Comparison of ENCODE assay signal across 1 cellular context in the genomic region with DNA sequence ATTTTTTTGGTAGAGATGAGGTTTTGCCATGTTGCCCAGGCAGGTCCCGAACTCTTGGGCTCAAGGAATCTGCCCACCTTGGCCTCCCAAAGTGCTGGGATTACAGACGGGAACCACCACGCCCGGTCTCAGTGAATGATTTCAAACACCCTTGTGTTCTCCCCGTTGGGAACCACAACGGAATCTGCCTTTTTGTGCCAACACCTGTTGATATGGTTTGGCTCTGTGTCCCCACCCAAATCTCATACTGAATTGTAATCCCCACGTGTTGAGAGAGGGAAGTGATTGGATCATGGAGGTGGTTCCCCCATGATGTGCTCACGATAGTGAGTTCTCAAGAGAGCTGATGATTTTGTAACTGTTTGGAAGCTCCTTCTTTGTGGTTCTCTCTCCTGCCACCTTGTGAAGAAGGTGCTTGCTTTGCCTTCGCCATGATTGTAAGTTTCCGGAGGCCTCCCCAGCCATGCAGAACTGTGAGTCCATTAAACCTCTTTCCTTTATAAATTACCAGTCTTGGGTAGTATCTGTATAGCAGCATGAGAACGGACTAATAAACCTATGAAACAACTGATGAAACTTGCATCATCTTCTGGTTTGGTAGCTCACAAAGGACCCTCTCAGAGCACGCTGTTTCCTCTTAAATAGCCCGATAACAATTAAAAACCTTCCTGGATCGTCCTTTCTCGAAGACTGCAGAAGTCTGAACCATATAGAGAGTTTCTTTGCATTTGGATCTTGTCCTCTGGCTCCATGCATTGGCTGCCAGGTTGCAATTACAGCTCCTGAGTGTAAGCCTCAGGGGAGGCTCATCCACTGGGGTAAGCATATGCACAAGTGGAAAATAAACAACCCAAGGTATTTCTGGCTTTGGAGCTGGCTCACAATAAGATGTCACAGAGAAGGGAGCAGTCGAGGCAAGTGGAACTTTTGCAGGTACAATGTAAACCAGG.
TF ChIP-seq lines count a peak whose summit lies in the region.

No MANE protein-coding gene starts in this region.

TF ChIP-seq in H1, 55 proteins besides CTCF, POLR2A, EP300 and RAD21:
- TF ChIP-seq RFX5 (IDR thresholded peaks at IDR 0.05; ENCODE audit: borderline replicate concordance, low read depth, low read length) = no peak
- no peak for TF ChIP-seq TCF12 (IDR thresholded peaks at IDR 0.05; ENCODE audit: low read depth, low read length)
- TF ChIP-seq CHD1 (IDR thresholded peaks at IDR 0.05; ENCODE audit: low read depth, low read length) = no peak
- TF ChIP-seq GTF2F1 (IDR thresholded peaks at IDR 0.05; ENCODE audit: borderline replicate concordance, low read depth, low read length) = no peak
- no peak for TF ChIP-seq CBX8 (IDR thresholded peaks at IDR 0.05; ENCODE audit: borderline replicate concordance, low read depth, low read length)
- no peak for TF ChIP-seq JUN (IDR thresholded peaks at IDR 0.05; ENCODE audit: low read depth, low read length)
- TF ChIP-seq ATF2 (IDR thresholded peaks at IDR 0.05; ENCODE audit: low read length) = no peak
- TF ChIP-seq RXRA (IDR thresholded peaks at IDR 0.05; ENCODE audit: insufficient read depth, low read depth, low read length) = no peak
- no peak for TF ChIP-seq SIN3A (conservative IDR thresholded peaks at IDR 0.05 in 1 of 2, IDR thresholded peaks at IDR 0.05 in 1 of 2; ENCODE audit: low read depth in 1 of 2, low read length in 2 of 2)
